In genomic region chr20:51306521-51307358, GRCh38 we compare ENCODE assay signal across 1 cellular context.
TF ChIP-seq lines count a peak whose summit lies in the region.

No MANE protein-coding gene starts in this region.

TF ChIP-seq in HepG2, 621 proteins besides CTCF, POLR2A, EP300 and RAD21 (continued from another document and continues in another):
- TF ChIP-seq REST (IDR thresholded peaks at IDR 0.05; ENCODE audit: borderline replicate concordance in 1 of 2, low read depth in 1 of 2, low read length in 2 of 2) (no peak), ZMYM2 (CRISPR knock-in tag; IDR thresholded peaks at IDR 0.05) (no peak), ZNF430 (CRISPR knock-in tag; IDR thresholded peaks at IDR 0.05) (0 out of 2 replicates have a peak, but pooled peaks have one; percentile 52), RCOR2 (CRISPR knock-in tag; IDR thresholded peaks at IDR 0.05) (no peak), HIC2 (CRISPR knock-in tag; IDR thresholded peaks at IDR 0.05; ENCODE audit: low read depth) (no peak), SMAD3 (CRISPR knock-in tag; IDR thresholded peaks at IDR 0.05) (peak; percentile 57; the same call in 1 of the 2 replicates), HMGXB4 (CRISPR knock-in tag; IDR thresholded peaks at IDR 0.05; ENCODE audit: borderline replicate concordance in 1 of 2, low read depth in 1 of 2) (peak; percentile 30 to 90; a peak in 2 of 4 replicates), ZSCAN20 (CRISPR knock-in tag; IDR thresholded peaks at IDR 0.05; ENCODE audit: borderline replicate concordance) (no peak), PPARG (CRISPR knock-in tag; conservative IDR thresholded peaks at IDR 0.05) (no peak), HES4 (CRISPR knock-in tag; IDR thresholded peaks at IDR 0.05; ENCODE audit: borderline replicate concordance) (0 out of 2 replicates have a peak, but pooled peaks have one; percentile 0), KIAA2018 (CRISPR knock-in tag; IDR thresholded peaks at IDR 0.05; ENCODE audit: borderline replicate concordance) (no peak), NR2F1 (CRISPR knock-in tag; IDR thresholded peaks at IDR 0.05) (no peak), PTBP1 (IDR thresholded peaks at IDR 0.05; ENCODE audit: low read depth, low read length, poor library complexity, severe bottlenecking) (no peak), RBFOX2 (IDR thresholded peaks at IDR 0.05; ENCODE audit: low read depth, low read length) (no peak), CCAR2 (optimal IDR thresholded peaks at IDR 0.05; ENCODE audit: low read depth, low read length) (no peak), ZBTB34 (CRISPR knock-in tag; IDR thresholded peaks at IDR 0.05) (no peak), ZNF674 (CRISPR knock-in tag; IDR thresholded peaks at IDR 0.05; ENCODE audit: low read depth) (no peak), ZNF614 (CRISPR knock-in tag; IDR thresholded peaks at IDR 0.05; ENCODE audit: borderline replicate concordance) (0 out of 2 replicates have a peak, but pooled peaks have one; percentile 52), SIX4 (CRISPR knock-in tag; IDR thresholded peaks at IDR 0.05) (0 out of 2 replicates have a peak, but pooled peaks have one; percentile 17), CEBPZ (IDR thresholded peaks at IDR 0.05; ENCODE audit: low read length) (no peak), RFX3 (CRISPR knock-in tag; IDR thresholded peaks at IDR 0.05) (no peak), CSRNP2 (CRISPR knock-in tag; conservative IDR thresholded peaks at IDR 0.05; ENCODE audit: low read depth) (no peak), ZNF678 (CRISPR knock-in tag; IDR thresholded peaks at IDR 0.05) (no peak), TOE1 (CRISPR knock-in tag; IDR thresholded peaks at IDR 0.05) (no peak; the same call in 1 of the 2 replicates), ZNF207 (IDR thresholded peaks at IDR 0.05; ENCODE audit: borderline replicate concordance) (no peak), PHF20 (CRISPR knock-in tag; IDR thresholded peaks at IDR 0.05) (no peak), KDM5A (IDR thresholded peaks at IDR 0.05; ENCODE audit: borderline replicate concordance, low read length) (no peak), MYPOP (CRISPR knock-in tag; IDR thresholded peaks at IDR 0.05) (no peak), ZNF251 (CRISPR knock-in tag; IDR thresholded peaks at IDR 0.05) (no peak), MTF1 (CRISPR knock-in tag; IDR thresholded peaks at IDR 0.05) (no peak), ZMAT5 (CRISPR knock-in tag; IDR thresholded peaks at IDR 0.05; ENCODE audit: borderline replicate concordance, low read depth) (no peak), ZNF781 (CRISPR knock-in tag; IDR thresholded peaks at IDR 0.05; ENCODE audit: borderline replicate concordance, not compliant biosample characterization) (no peak)
